9 cellular contexts compared by ENCODE assay signal in the genomic region with DNA sequence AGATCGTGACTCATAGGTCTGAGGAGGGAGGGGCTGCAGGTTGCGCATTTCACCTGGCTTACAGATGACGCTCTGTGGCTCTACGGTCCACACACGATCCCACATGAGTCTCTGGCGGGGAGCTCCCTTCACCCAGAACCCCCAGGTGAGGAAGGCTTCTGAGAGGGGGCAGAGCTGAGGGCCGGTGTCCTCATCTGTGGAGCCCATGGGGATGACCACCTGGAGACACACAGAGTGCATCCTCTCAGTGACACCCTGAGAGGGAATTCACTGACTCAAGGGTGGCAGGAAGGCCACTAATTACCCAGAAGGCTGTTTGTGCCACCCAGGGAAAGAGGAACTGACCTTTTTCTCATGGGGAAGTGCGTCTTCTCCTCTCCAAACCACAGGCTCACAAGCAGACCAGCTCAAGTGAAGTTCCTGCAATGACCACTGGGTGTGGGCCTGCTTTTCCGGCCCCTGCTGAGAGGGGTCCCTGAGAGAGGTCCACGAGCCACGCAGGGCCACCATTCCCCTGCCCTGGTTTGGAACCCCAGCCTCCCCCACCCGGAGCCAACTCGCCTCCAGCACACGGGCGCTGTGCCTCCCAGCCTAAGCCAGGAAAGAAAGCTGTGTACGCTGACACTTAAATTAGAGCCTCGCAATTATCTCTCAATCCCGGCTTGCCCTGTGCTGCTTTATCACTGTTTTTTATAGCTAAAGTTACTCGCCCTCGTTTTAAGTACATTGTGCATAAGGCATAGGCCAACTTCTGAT.
A peak's percentile ranks its signal among the peaks of the same experiment; 100 is the strongest.
DNase-seq lines count a peak whose midpoint lies in the region; ATAC-seq and TF ChIP-seq lines count a peak whose summit lies in the region.
"Had no signal": no experiment of that assay in that cellular context is flagged by ENCODE, and none has a peak within 500 bp of the region (broad histone marks: within the 10 kb centered on the region; RNA-seq: fewer than 3 reads in every experiment).

No MANE protein-coding gene starts in this region.

- H3K9me3 ChIP-seq in DOHH2 (ENCODE audit: control insufficient read depth, insufficient read depth, low read length) (no peaks in the 10 kb centered on the region), WERI-Rb-1 (ENCODE audit: severe bottlenecking) (no peaks in the 10 kb centered on the region), lung (ENCODE audit: control insufficient read depth in 2 of 2, insufficient read depth in 1 of 2, low read length in 1 of 2) (no peaks in the 10 kb centered on the region)

- peak; percentile 69 for TF ChIP-seq CTCF in DOHH2 (IDR thresholded peaks at IDR 0.05; ENCODE audit: low read depth, low read length, poor library complexity, severe bottlenecking)
- TF ChIP-seq CTCF in WERI-Rb-1 (IDR thresholded peaks at IDR 0.05; ENCODE audit: low read depth, low read length) = peak; percentile 88
- TF ChIP-seq CTCF in lung (IDR thresholded peaks at IDR 0.05; ENCODE audit: control extremely low read depth, extremely low read depth) = no peak

- H3K4me3 ChIP-seq in DOHH2 (ENCODE audit: low read length) (peak overlapping the region; percentile 61), WERI-Rb-1 (ENCODE audit: low read depth, low read length) (no peak overlapping the region), lung (no peak overlapping the region)

- H4K20me1 ChIP-seq in DOHH2 (ENCODE audit: control insufficient read depth, insufficient read depth, low read depth, low read length) = no peaks in the 10 kb centered on the region

- H3F3A ChIP-seq in DOHH2 (ENCODE audit: control insufficient read depth, insufficient read depth) = 0 out of 2 replicates have a peak, but pooled peaks cover 3% of the 10 kb centered on the region

- H3K36me3 ChIP-seq in DOHH2 (ENCODE audit: control insufficient read depth, low read length) = no peaks in the 10 kb centered on the region
- H3K36me3 ChIP-seq in WERI-Rb-1 = no peaks in the 10 kb centered on the region
- no peaks in the 10 kb centered on the region for H3K36me3 ChIP-seq in lung (ENCODE audit: control insufficient read depth in 2 of 2, insufficient read depth in 2 of 2, low read length in 2 of 2)

- ATAC-seq in GM19463 (IDR thresholded peaks at IDR 0.05; ENCODE audit: unreplicated experiment) (peak; percentile 98), HG03378 (IDR thresholded peaks at IDR 0.05; ENCODE audit: unreplicated experiment) (peak; percentile 99), lung (ENCODE audit: insufficient read depth, low FRiP score) (peak; percentile 71)

- H3K27ac ChIP-seq in DOHH2 (ENCODE audit: low read depth, low read length) (peak overlapping the region; percentile 76), WERI-Rb-1 (no peak overlapping the region), lung (ENCODE audit: low read depth in 1 of 2, low read length in 1 of 2) (peak overlapping the region; percentile 38 to 77)
- H3K27ac ChIP-seq: epithelial cell of prostate had no signal

- H3K4me1 ChIP-seq in DOHH2 (ENCODE audit: control insufficient read depth, low read length) (peaks cover 72% of the 10 kb centered on the region), lung (ENCODE audit: control insufficient read depth in 2 of 2, insufficient read depth in 2 of 2, low read length in 2 of 2) (peaks cover 0 to 4% of the 10 kb centered on the region in 2 donors)

- DNase-seq in WERI-Rb-1 (peak; percentile 64), lung (ENCODE audit: low spot score) (peak; percentile 55), kidney tubule cell (ENCODE audit: low spot score) (no peak)
- no peak for DNase-seq in stimulated activated CD4-positive, alpha-beta T cell treated with anti-CD3 and anti-CD28 coated beads, Interleukin-12 subunit alpha, Interleukin-12 subunit beta, amount 100 ng/mL, for 4 hours
- DNase-seq in activated effector memory CD4-positive, alpha-beta T cell treated with Interleukin-2 at 50 U/mL for 16 hours = no peak

- H3K4me2 ChIP-seq in DOHH2 (ENCODE audit: low read length) = peak overlapping the region; percentile 87

- 54 to 67% methylated on average over 20 of the region's 20 CpGs for WGBS in lung, 2 donors

- no peaks in the 10 kb centered on the region for H3K27me3 ChIP-seq in DOHH2 (ENCODE audit: control insufficient read depth, low read length)
- no peaks in the 10 kb centered on the region for H3K27me3 ChIP-seq in WERI-Rb-1 (ENCODE audit: insufficient read depth, low read depth, severe bottlenecking)
- no peaks in the 10 kb centered on the region for H3K27me3 ChIP-seq in lung (ENCODE audit: control insufficient read depth, insufficient read depth)

- no peaks in the 10 kb centered on the region for H3K9me2 ChIP-seq in DOHH2 (replicated peaks; ENCODE audit: control insufficient read depth, low read length)

- H3K79me2 ChIP-seq in DOHH2 (ENCODE audit: control insufficient read depth, low read length) = no peaks in the 10 kb centered on the region

Comparison
In these comparisons a context has a peak if more than half of its experiments do, and no peak if none do; other contexts are left out.
1. DNase-seq: peak in WERI-Rb-1 (single experiment) and lung (single experiment); none in kidney tubule cell (single experiment), stimulated activated CD4-positive, alpha-beta T cell treated with anti-CD3 and anti-CD28 coated beads, Interleukin-12 subunit alpha, Interleukin-12 subunit beta, amount 100 ng/mL, for 4 hours (single experiment) and activated effector memory CD4-positive, alpha-beta T cell treated with Interleukin-2 at 50 U/mL for 16 hours (single experiment).
2. Peak in every context shown above with its lines, with median percentiles within 50 percentile points of each other: ATAC-seq.